12 cellular contexts compared by ENCODE assay signal in the genomic region with DNA sequence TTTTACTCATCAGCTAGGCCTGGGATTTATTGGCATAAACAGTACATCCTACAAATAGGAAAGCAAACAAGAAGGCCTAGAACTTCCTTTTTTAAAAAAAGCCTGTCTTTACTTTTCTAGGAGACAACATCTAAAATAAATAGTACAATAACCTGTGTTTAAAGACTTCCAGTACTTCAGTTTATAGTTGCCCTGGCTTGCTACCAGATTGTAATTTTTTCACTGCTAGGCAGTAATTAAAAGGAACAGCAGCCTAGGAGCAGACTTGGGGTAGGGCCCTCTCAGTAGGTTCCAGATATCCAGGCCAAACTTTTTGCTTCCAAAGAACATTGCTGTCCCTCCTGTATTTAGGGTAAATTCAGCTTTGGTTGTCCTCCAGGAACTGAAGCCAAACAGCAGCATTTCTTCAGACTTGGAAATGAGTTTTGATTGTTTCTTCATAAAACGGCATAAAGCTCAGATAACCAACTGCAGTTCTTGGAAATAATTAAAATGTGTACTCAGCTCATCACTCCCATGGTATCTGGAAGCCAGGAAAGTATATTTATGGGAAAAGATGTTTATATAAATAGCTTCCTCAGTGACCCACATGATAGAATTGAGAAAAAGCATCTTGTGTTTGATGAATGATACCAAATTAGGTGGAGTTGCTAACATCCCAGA.
DNase-seq lines count a peak whose midpoint lies in the region; ATAC-seq and TF ChIP-seq lines count a peak whose summit lies in the region.
"Had no signal": no experiment of that assay in that cellular context is flagged by ENCODE, and none has a peak within 500 bp of the region (broad histone marks: within the 10 kb centered on the region; RNA-seq: fewer than 3 reads in every experiment).

No MANE protein-coding gene starts in this region.

- intact Hi-C loops in left cardiac atrium (cut with DNase I) (no loop called here), testis (cut with DNase I; ENCODE audit: low total_unique reads) (no loop called here)

- no peak for TF ChIP-seq CTCF in testis (IDR thresholded peaks at IDR 0.05)

- H3K27ac ChIP-seq in SK-N-MC (peak overlapping the region; percentile 75), skeletal muscle tissue (ENCODE audit: low read depth, low read length) (peak overlapping the region; percentile 21), testis (peak overlapping the region in 1 of 2 donors; percentile 16)
- H3K27ac ChIP-seq: parathyroid adenoma had no signal

- H3K36me3 ChIP-seq in SK-N-MC (ENCODE audit: insufficient read depth, low read length) (no peaks in the 10 kb centered on the region), skeletal muscle tissue (ENCODE audit: control insufficient read depth in 3 of 3, insufficient read depth in 3 of 3, low read length in 3 of 3) (no peaks in the 10 kb centered on the region), testis (ENCODE audit: low read depth, missing control alignments) (no peaks in the 10 kb centered on the region)

- ATAC-seq in left cardiac atrium (peak; percentile 52 to 73), GM18868 (IDR thresholded peaks at IDR 0.05; ENCODE audit: unreplicated experiment) (no peak)

- H3K9me3 ChIP-seq in SK-N-MC (ENCODE audit: low read depth, low read length) (no peaks in the 10 kb centered on the region), skeletal muscle tissue (ENCODE audit: control insufficient read depth in 3 of 3, low read length in 3 of 3) (no peaks in the 10 kb centered on the region), testis (no peaks in the 10 kb centered on the region)

- H3K9ac ChIP-seq in SK-N-MC (ENCODE audit: insufficient read length): peak overlapping the region; percentile 12
- H3K9ac ChIP-seq in skeletal muscle tissue (ENCODE audit: low read depth in 1 of 3, low read length in 3 of 3): no peak overlapping the region
- H3K9ac ChIP-seq: parathyroid adenoma had no signal

- H3K4me3 ChIP-seq in SK-N-MC (no peak overlapping the region), skeletal muscle tissue (ENCODE audit: low read length in 3 of 3) (no peak overlapping the region), testis (no peak overlapping the region)

- 23 to 54% methylated on average over 1 of the region's 1 CpG for WGBS in testis, 2 donors

- H3K27me3 ChIP-seq in skeletal muscle tissue (ENCODE audit: control insufficient read depth in 3 of 3, insufficient read depth in 3 of 3, low read length in 3 of 3): no peaks in the 10 kb centered on the region
- no peaks in the 10 kb centered on the region for H3K27me3 ChIP-seq in testis

- DNase-seq in EH (ENCODE audit: low read depth) (peak; percentile 86), SK-N-MC (ENCODE audit: low read depth, low spot score) (no peak), left cardiac atrium (no peak), testis (no peak), CD1c-positive myeloid dendritic cell (ENCODE audit: extremely low spot score) (no peak), NCI-H2029 (lab: John Stamatoyannopoulos, UW) (no peak)
- DNase-seq: cortex of kidney, NCI-H524, T-helper 9 cell had no signal

- H3K4me1 ChIP-seq in skeletal muscle tissue (ENCODE audit: control insufficient read depth in 3 of 3, insufficient read depth in 3 of 3, low read length in 3 of 3) (peaks cover 3 to 7% (median 7%) of the 10 kb centered on the region in 3 donors), testis (peaks cover 6% of the 10 kb centered on the region)
- H3K4me1 ChIP-seq: parathyroid adenoma had no signal

- no peak for TF ChIP-seq POLR2A in testis (IDR thresholded peaks at IDR 0.05)
